1 cellular context compared by ENCODE assay signal in genomic region chr1:169765580-169766331, GRCh38.
TF ChIP-seq lines count a peak whose summit lies in the region.

No MANE protein-coding gene starts in this region.

TF ChIP-seq in HepG2, 621 proteins besides CTCF, POLR2A, EP300 and RAD21 (continues in another document):
- TF ChIP-seq PPARG (CRISPR knock-in tag; conservative IDR thresholded peaks at IDR 0.05) (peak; percentile 91), HOXA5 (CRISPR knock-in tag; IDR thresholded peaks at IDR 0.05) (0 out of 2 replicates have a peak, but pooled peaks have one; percentile 23), TGIF2 (CRISPR knock-in tag; IDR thresholded peaks at IDR 0.05) (no peak), PHF8 (CRISPR knock-in tag; IDR thresholded peaks at IDR 0.05) (no peak), CHD4 (IDR thresholded peaks at IDR 0.05; ENCODE audit: borderline replicate concordance, low read length) (no peak), ZNF446 (CRISPR knock-in tag; IDR thresholded peaks at IDR 0.05) (no peak), ZNF280D (CRISPR knock-in tag; IDR thresholded peaks at IDR 0.05) (0 out of 2 replicates have a peak, but pooled peaks have one; percentile 39), CREM (IDR thresholded peaks at IDR 0.05) (0 out of 2 replicates have a peak, but pooled peaks have one; percentile 27), CREM (CRISPR knock-in tag; IDR thresholded peaks at IDR 0.05) (no peak), GFI1 (CRISPR knock-in tag; IDR thresholded peaks at IDR 0.05; ENCODE audit: borderline replicate concordance) (peak; percentile 87), ZNF414 (CRISPR knock-in tag; IDR thresholded peaks at IDR 0.05) (no peak), ONECUT2 (CRISPR knock-in tag; IDR thresholded peaks at IDR 0.05) (0 out of 2 replicates have a peak, but pooled peaks have one; percentile 19), GATA4 (IDR thresholded peaks at IDR 0.05; ENCODE audit: borderline replicate concordance, low read depth) (no peak), SOX5 (CRISPR knock-in tag; IDR thresholded peaks at IDR 0.05; ENCODE audit: borderline replicate concordance) (peak; percentile 55), PLRG1 (conservative IDR thresholded peaks at IDR 0.05) (no peak), SKI (IDR thresholded peaks at IDR 0.05; ENCODE audit: partially characterized antibody) (no peak), PATZ1 (CRISPR knock-in tag; IDR thresholded peaks at IDR 0.05) (peak; percentile 54; the same call in 1 of the 2 replicates), POGK (CRISPR knock-in tag; conservative IDR thresholded peaks at IDR 0.05) (0 out of 2 replicates have a peak, but pooled peaks have one; percentile 36), CENPT (CRISPR knock-in tag; IDR thresholded peaks at IDR 0.05; ENCODE audit: low read depth) (no peak), SALL1 (CRISPR knock-in tag; IDR thresholded peaks at IDR 0.05) (peak; percentile 67), RXRB (CRISPR knock-in tag; IDR thresholded peaks at IDR 0.05; ENCODE audit: borderline replicate concordance) (peak; percentile 45; the same call in 1 of the 2 replicates), CSRNP1 (CRISPR knock-in tag; IDR thresholded peaks at IDR 0.05) (no peak), HNF4G (IDR thresholded peaks at IDR 0.05; ENCODE audit: borderline replicate concordance, low read depth, low read length) (peak; percentile 48; the same call in 1 of the 2 replicates), HNF4G (CRISPR knock-in tag; IDR thresholded peaks at IDR 0.05; ENCODE audit: borderline replicate concordance, low read depth) (no peak), NFYB (CRISPR knock-in tag; IDR thresholded peaks at IDR 0.05) (peak; percentile 64), DRAP1 (CRISPR knock-in tag; IDR thresholded peaks at IDR 0.05) (0 out of 2 replicates have a peak, but pooled peaks have one; percentile 14), ZSCAN9 (CRISPR knock-in tag; IDR thresholded peaks at IDR 0.05; ENCODE audit: borderline replicate concordance) (0 out of 2 replicates have a peak, but pooled peaks have one; percentile 18), ATAD3A (CRISPR knock-in tag; IDR thresholded peaks at IDR 0.05) (no peak), RCOR2 (CRISPR knock-in tag; IDR thresholded peaks at IDR 0.05) (0 out of 2 replicates have a peak, but pooled peaks have one; percentile 36), KDM6A (CRISPR knock-in tag; IDR thresholded peaks at IDR 0.05; ENCODE audit: low read depth) (peak; percentile 50; the same call in 1 of the 2 replicates), GLI4 (CRISPR knock-in tag; IDR thresholded peaks at IDR 0.05; ENCODE audit: borderline replicate concordance) (no peak)
- TF ChIP-seq, protein P1, sequence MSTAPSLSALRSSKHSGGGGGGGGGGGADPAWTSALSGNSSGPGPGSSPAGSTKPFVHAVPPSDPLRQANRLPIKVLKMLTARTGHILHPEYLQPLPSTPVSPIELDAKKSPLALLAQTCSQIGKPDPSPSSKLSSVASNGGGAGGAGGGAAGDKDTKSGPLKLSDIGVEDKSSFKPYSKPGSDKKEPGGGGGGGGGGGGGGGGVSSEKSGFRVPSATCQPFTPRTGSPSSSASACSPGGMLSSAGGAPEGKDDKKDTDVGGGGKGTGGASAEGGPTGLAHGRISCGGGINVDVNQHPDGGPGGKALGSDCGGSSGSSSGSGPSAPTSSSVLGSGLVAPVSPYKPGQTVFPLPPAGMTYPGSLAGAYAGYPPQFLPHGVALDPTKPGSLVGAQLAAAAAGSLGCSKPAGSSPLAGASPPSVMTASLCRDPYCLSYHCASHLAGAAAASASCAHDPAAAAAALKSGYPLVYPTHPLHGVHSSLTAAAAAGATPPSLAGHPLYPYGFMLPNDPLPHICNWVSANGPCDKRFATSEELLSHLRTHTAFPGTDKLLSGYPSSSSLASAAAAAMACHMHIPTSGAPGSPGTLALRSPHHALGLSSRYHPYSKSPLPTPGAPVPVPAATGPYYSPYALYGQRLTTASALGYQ (CRISPR knock-in tag; IDR thresholded peaks at IDR 0.05) = 0 out of 2 replicates have a peak, but pooled peaks have one; percentile 44
- TF ChIP-seq, protein P2, sequence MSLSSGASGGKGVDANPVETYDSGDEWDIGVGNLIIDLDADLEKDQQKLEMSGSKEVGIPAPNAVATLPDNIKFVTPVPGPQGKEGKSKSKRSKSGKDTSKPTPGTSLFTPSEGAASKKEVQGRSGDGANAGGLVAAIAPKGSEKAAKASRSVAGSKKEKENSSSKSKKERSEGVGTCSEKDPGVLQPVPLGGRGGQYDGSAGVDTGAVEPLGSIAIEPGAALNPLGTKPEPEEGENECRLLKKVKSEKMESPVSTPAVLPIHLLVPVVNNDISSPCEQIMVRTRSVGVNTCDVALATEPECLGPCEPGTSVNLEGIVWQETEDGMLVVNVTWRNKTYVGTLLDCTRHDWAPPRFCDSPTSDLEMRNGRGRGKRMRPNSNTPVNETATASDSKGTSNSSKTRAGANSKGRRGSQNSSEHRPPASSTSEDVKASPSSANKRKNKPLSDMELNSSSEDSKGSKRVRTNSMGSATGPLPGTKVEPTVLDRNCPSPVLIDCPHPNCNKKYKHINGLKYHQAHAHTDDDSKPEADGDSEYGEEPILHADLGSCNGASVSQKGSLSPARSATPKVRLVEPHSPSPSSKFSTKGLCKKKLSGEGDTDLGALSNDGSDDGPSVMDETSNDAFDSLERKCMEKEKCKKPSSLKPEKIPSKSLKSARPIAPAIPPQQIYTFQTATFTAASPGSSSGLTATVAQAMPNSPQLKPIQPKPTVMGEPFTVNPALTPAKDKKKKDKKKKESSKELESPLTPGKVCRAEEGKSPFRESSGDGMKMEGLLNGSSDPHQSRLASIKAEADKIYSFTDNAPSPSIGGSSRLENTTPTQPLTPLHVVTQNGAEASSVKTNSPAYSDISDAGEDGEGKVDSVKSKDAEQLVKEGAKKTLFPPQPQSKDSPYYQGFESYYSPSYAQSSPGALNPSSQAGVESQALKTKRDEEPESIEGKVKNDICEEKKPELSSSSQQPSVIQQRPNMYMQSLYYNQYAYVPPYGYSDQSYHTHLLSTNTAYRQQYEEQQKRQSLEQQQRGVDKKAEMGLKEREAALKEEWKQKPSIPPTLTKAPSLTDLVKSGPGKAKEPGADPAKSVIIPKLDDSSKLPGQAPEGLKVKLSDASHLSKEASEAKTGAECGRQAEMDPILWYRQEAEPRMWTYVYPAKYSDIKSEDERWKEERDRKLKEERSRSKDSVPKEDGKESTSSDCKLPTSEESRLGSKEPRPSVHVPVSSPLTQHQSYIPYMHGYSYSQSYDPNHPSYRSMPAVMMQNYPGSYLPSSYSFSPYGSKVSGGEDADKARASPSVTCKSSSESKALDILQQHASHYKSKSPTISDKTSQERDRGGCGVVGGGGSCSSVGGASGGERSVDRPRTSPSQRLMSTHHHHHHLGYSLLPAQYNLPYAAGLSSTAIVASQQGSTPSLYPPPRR (CRISPR knock-in tag; IDR thresholded peaks at IDR 0.05; ENCODE audit: borderline replicate concordance) = peak; percentile 55; the same call in 1 of the 2 replicates
- TF ChIP-seq, protein P3, sequence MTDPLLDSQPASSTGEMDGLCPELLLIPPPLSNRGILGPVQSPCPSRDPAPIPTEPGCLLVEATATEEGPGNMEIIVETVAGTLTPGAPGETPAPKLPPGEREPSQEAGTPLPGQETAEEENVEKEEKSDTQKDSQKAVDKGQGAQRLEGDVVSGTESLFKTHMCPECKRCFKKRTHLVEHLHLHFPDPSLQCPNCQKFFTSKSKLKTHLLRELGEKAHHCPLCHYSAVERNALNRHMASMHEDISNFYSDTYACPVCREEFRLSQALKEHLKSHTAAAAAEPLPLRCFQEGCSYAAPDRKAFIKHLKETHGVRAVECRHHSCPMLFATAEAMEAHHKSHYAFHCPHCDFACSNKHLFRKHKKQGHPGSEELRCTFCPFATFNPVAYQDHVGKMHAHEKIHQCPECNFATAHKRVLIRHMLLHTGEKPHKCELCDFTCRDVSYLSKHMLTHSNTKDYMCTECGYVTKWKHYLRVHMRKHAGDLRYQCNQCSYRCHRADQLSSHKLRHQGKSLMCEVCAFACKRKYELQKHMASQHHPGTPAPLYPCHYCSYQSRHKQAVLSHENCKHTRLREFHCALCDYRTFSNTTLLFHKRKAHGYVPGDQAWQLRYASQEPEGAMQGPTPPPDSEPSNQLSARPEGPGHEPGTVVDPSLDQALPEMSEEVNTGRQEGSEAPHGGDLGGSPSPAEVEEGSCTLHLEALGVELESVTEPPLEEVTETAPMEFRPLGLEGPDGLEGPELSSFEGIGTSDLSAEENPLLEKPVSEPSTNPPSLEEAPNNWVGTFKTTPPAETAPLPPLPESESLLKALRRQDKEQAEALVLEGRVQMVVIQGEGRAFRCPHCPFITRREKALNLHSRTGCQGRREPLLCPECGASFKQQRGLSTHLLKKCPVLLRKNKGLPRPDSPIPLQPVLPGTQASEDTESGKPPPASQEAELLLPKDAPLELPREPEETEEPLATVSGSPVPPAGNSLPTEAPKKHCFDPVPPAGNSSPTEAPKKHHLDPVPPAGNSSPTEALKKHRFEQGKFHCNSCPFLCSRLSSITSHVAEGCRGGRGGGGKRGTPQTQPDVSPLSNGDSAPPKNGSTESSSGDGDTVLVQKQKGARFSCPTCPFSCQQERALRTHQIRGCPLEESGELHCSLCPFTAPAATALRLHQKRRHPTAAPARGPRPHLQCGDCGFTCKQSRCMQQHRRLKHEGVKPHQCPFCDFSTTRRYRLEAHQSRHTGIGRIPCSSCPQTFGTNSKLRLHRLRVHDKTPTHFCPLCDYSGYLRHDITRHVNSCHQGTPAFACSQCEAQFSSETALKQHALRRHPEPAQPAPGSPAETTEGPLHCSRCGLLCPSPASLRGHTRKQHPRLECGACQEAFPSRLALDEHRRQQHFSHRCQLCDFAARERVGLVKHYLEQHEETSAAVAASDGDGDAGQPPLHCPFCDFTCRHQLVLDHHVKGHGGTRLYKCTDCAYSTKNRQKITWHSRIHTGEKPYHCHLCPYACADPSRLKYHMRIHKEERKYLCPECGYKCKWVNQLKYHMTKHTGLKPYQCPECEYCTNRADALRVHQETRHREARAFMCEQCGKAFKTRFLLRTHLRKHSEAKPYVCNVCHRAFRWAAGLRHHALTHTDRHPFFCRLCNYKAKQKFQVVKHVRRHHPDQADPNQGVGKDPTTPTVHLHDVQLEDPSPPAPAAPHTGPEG (CRISPR knock-in tag; IDR thresholded peaks at IDR 0.05) = no peak
